9 cellular contexts compared by ENCODE assay signal in the genomic region with DNA sequence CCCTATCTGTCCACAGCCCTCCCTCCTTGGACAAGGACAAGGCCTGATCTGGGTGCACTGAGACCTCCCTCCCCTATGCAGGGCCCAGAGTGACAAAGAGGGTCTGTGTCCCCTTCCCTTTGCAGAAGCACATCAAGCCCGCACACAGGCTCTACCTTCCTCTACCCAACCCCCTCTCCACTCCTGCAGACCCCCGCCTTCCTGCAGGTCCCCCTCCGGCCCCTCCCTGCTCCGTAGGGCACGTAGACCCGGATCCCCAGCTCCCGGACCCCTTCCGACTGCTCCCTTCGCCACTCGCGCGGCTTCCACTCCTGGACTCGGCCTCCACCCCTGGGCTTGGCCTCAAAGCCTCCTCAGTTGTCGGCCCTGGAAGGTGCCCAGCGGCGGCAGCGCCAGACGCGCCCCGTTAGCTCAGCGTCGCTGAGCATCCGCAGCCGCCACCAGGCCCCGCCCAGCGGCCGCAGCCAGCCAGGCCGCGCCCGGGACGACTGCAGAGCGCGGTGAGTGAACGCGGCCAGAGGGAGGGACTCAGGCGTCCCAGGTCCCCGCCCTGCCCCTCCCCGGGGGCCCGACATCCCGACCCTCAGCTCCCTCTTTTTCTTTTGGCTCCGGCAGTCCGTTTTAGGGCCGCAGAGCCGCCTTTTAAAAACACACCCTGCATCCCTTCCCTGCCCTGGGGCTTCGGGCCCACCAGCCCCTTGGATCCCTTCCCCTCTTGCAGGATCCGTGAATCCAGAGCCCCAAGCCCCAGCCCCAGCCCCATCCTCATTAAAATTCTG. TPM values are rescaled to one million over a fixed set of nuclear protein-coding genes. Genes with fewer than 3 reads are reported as not detected.
A peak's percentile ranks its signal among the peaks of the same experiment; 100 is the strongest.
DNase-seq lines count a peak whose midpoint lies in the region; ATAC-seq, FAIRE-seq and TF ChIP-seq lines count a peak whose summit lies in the region.
"Had no signal": no experiment of that assay in that cellular context is flagged by ENCODE, and none has a peak within 500 bp of the region (broad histone marks: within the 10 kb centered on the region; RNA-seq: fewer than 3 reads in every experiment).

No MANE protein-coding gene starts in this region.

- H3K36me3 ChIP-seq in thymus (ENCODE audit: control insufficient read depth, insufficient read depth), result peaks cover 4% of the 10 kb centered on the region

- no peak for TF ChIP-seq CTCF in GM13977 (IDR thresholded peaks at IDR 0.05; ENCODE audit: extremely low read depth, insufficient read depth, missing control alignments)

- CTCF ChIA-PET in activated naive CD4-positive, alpha-beta T cell treated with anti-CD3 and anti-CD28 coated beads, Interleukin-2, amount 10 ng/mL, durations not matched to agents 7 days and 5 days (lab: Charles Lee), result interaction anchor here (1.3 to 1.6 kb wide), 4 partner anchors 12 to 20 kb away, joined by 3 to 6 read pairs (median 5); no protein-coding TSS in a partner anchor

- no peaks in the 10 kb centered on the region for H3K9me3 ChIP-seq in thymus (ENCODE audit: control insufficient read depth)

- DNase-seq in GM13977 (ENCODE audit: low spot score), result peak; percentile 82
- peak; percentile 55 for DNase-seq in RCC 7860 (ENCODE audit: low spot score)
- peak; percentile 79 for DNase-seq in activated naive CD4-positive, alpha-beta T cell treated with anti-CD3 and anti-CD28 coated beads, Interleukin-2, amount 10 ng/mL, durations not matched to agents 7 days and 5 days
- peak; percentile 59 for DNase-seq in germinal center (ENCODE audit: low spot score)
- peak; percentile 76 for DNase-seq in natural killer cell treated with Interleukin-12 subunit alpha and Interleukin-12 subunit beta and Interleukin-15 and Interleukin-18, amount 100 ng/mL, for 72 hours (ENCODE audit: low spot score)
- no peak for DNase-seq in NCI-H2081 (lab: John Stamatoyannopoulos, UW)

- 4% methylated on average over 46 of the region's 46 CpGs for WGBS in thymus

- H3K4me3 Mint-ChIP-seq in activated naive CD4-positive, alpha-beta T cell treated with anti-CD3 and anti-CD28 coated beads, Interleukin-2, amount 10 ng/mL, durations not matched to agents 7 days and 5 days, result peak overlapping the region; percentile 91
- H3K4me3 Mint-ChIP-seq in natural killer cell treated with Interleukin-12 subunit alpha and Interleukin-12 subunit beta and Interleukin-15 and Interleukin-18, amount 100 ng/mL, for 72 hours, result peak overlapping the region; percentile 93

- peak overlapping the region; percentile 91 for H3K27ac Mint-ChIP-seq in activated naive CD4-positive, alpha-beta T cell treated with anti-CD3 and anti-CD28 coated beads, Interleukin-2, amount 10 ng/mL, durations not matched to agents 7 days and 5 days
- H3K27ac Mint-ChIP-seq in natural killer cell treated with Interleukin-12 subunit alpha and Interleukin-12 subunit beta and Interleukin-15 and Interleukin-18, amount 100 ng/mL, for 72 hours, result peak overlapping the region; percentile 84 to 91

- H3K4me3 ChIP-seq in thymus (ENCODE audit: low read length), result peak overlapping the region; percentile 83

- peaks cover 12% of the 10 kb centered on the region for H3K4me1 ChIP-seq in thymus (ENCODE audit: control insufficient read depth, insufficient read depth, low read length)

- peak; percentile 49 to 65 for ATAC-seq in natural killer cell treated with Interleukin-12 subunit alpha and Interleukin-12 subunit beta and Interleukin-15 and Interleukin-18, amount 100 ng/mL, for 72 hours
- no peak for ATAC-seq in HG03097 (IDR thresholded peaks at IDR 0.05; ENCODE audit: low FRiP score, unreplicated experiment)

- no peaks in the 10 kb centered on the region for H3K27me3 ChIP-seq in thymus (ENCODE audit: control insufficient read depth, insufficient read depth)

- no peak for FAIRE-seq in RCC 7860 (lab: Jason Lieb, UNC)
- FAIRE-seq: TTC549 had no signal

- peaks cover 31% of the 10 kb centered on the region for H3K4me1 Mint-ChIP-seq in activated naive CD4-positive, alpha-beta T cell treated with anti-CD3 and anti-CD28 coated beads, Interleukin-2, amount 10 ng/mL, durations not matched to agents 7 days and 5 days
- H3K4me1 Mint-ChIP-seq in natural killer cell treated with Interleukin-12 subunit alpha and Interleukin-12 subunit beta and Interleukin-15 and Interleukin-18, amount 100 ng/mL, for 72 hours (ENCODE audit: low read depth in 2 of 2), result peaks cover 22 to 34% of the 10 kb centered on the region in 2 donors

- no peaks in the 10 kb centered on the region for H3K9me3 Mint-ChIP-seq in activated naive CD4-positive, alpha-beta T cell treated with anti-CD3 and anti-CD28 coated beads, Interleukin-2, amount 10 ng/mL, durations not matched to agents 7 days and 5 days
- H3K9me3 Mint-ChIP-seq in natural killer cell treated with Interleukin-12 subunit alpha and Interleukin-12 subunit beta and Interleukin-15 and Interleukin-18, amount 100 ng/mL, for 72 hours, result no peaks in the 10 kb centered on the region

- peaks cover 26% of the 10 kb centered on the region for H3K27me3 Mint-ChIP-seq in activated naive CD4-positive, alpha-beta T cell treated with anti-CD3 and anti-CD28 coated beads, Interleukin-2, amount 10 ng/mL, durations not matched to agents 7 days and 5 days
- H3K27me3 Mint-ChIP-seq in natural killer cell treated with Interleukin-12 subunit alpha and Interleukin-12 subunit beta and Interleukin-15 and Interleukin-18, amount 100 ng/mL, for 72 hours, result no peaks in the 10 kb centered on the region

- peaks cover 9% of the 10 kb centered on the region for H3K36me3 Mint-ChIP-seq in activated naive CD4-positive, alpha-beta T cell treated with anti-CD3 and anti-CD28 coated beads, Interleukin-2, amount 10 ng/mL, durations not matched to agents 7 days and 5 days
- no peaks in the 10 kb centered on the region for H3K36me3 Mint-ChIP-seq in natural killer cell treated with Interleukin-12 subunit alpha and Interleukin-12 subunit beta and Interleukin-15 and Interleukin-18, amount 100 ng/mL, for 72 hours

- in situ Hi-C loops in GM13977 (cut with MboI; ENCODE audit: low pct_unique_long_range_greater_than_20kb, low sequenced_read_pairs, unreplicated experiment), result no loop called here

- H3K27ac ChIP-seq in thymus (ENCODE audit: low read depth), result peak overlapping the region; percentile 90

RNA-seq across cellular contexts. Expression of a gene that starts 1.6 kb away (rescaled TPM):
- 10 to 100 TPM; 17.8 to 17.9 TPM for total RNA-seq in natural killer cell treated with Interleukin-12 subunit alpha and Interleukin-12 subunit beta and Interleukin-15 and Interleukin-18, amount 100 ng/mL, for 72 hours
- polyA plus RNA-seq in thymus, result 34.4 TPM

RNA-seq across cellular contexts. Expression of a gene that starts 15.9 kb away (rescaled TPM):
- 1 to 10 TPM in 1 of 2 donors, not detected in 1; 1.1 TPM for total RNA-seq in natural killer cell treated with Interleukin-12 subunit alpha and Interleukin-12 subunit beta and Interleukin-15 and Interleukin-18, amount 100 ng/mL, for 72 hours
- 4.5 TPM for polyA plus RNA-seq in thymus

RNA-seq across cellular contexts. Expression of a gene that starts 42.0 kb away (rescaled TPM):
- 1 to 10 TPM in 1 of 2 donors, not detected in 1; 3.0 TPM for total RNA-seq in natural killer cell treated with Interleukin-12 subunit alpha and Interleukin-12 subunit beta and Interleukin-15 and Interleukin-18, amount 100 ng/mL, for 72 hours
- 0.21 TPM for polyA plus RNA-seq in thymus

RNA-seq across cellular contexts. Expression of a gene that starts 43.0 kb away (rescaled TPM):
- not detected for total RNA-seq in natural killer cell treated with Interleukin-12 subunit alpha and Interleukin-12 subunit beta and Interleukin-15 and Interleukin-18, amount 100 ng/mL, for 72 hours
- 0.05 TPM for polyA plus RNA-seq in thymus

Comparison
In these comparisons a context has a peak if more than half of its experiments do, and no peak if none do; other contexts are left out.
1. DNase-seq: peak in GM13977 (single experiment), RCC 7860 (single experiment), activated naive CD4-positive, alpha-beta T cell treated with anti-CD3 and anti-CD28 coated beads, Interleukin-2, amount 10 ng/mL, durations not matched to agents 7 days and 5 days (single experiment), germinal center (single experiment) and natural killer cell treated with Interleukin-12 subunit alpha and Interleukin-12 subunit beta and Interleukin-15 and Interleukin-18, amount 100 ng/mL, for 72 hours (single experiment); none in NCI-H2081 (0 of 2).